ENCODE assay signal across 9 cellular contexts in the genomic region with DNA sequence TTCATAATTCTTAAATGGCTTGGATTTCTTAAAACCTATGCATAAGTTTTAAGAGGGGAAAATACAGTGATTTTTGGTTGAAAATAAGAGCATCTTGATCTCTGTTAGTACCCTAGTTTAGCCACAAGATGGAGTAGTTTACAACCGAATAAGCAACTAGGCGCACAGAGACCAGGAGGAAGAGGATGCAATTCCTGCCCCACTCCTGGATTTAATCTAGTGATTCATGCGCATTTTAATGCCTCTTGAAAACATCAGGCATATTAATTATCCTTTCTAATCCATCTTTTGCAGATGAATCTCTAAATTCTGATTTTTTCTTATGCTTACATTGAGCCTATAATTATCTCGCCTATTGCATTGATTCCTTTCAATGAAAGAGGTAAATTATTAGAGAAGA.
DNase-seq lines count a peak whose midpoint lies in the region; ATAC-seq and TF ChIP-seq lines count a peak whose summit lies in the region.
"Had no signal": no experiment of that assay in that cellular context is flagged by ENCODE, and none has a peak within 500 bp of the region (broad histone marks: within the 10 kb centered on the region; RNA-seq: fewer than 3 reads in every experiment).

No MANE protein-coding gene starts in this region.

- DNase-seq in DMS153 treated with DMSO at 0.1 percent for 48 hours (lab: John Stamatoyannopoulos, UW; ENCODE audit: unreplicated experiment), result peak; percentile 37
- DNase-seq in HFF-Myc (ENCODE audit: extremely low read depth, low read depth), result peak; percentile 49
- DNase-seq in NCI-H446 (lab: John Stamatoyannopoulos, UW), result peak; percentile 5 to 59
- DNase-seq in astrocyte of the spinal cord (ENCODE audit: low read depth, low spot score), result peak; percentile 73
- peak; percentile 70 for DNase-seq in iris pigment epithelial cell (ENCODE audit: low read depth)
- DNase-seq in tibial nerve (ENCODE audit: low spot score in 2 of 2), result no peak

- H3K27me3 ChIP-seq in tibial nerve, result no peaks in the 10 kb centered on the region
- H3K27me3 ChIP-seq: SJCRH30 had no signal

- no peaks in the 10 kb centered on the region for H3K9me3 ChIP-seq in tibial nerve
- H3K9me3 ChIP-seq: SJCRH30 had no signal

- H3K36me3 ChIP-seq in tibial nerve, result no peaks in the 10 kb centered on the region
- H3K36me3 ChIP-seq: SJCRH30 had no signal

- H3K4me3 ChIP-seq in HFF-Myc (replicated peaks; ENCODE audit: low read depth, low read length) (no peak overlapping the region), astrocyte of the spinal cord (ENCODE audit: low read depth, low read length) (no peak overlapping the region), tibial nerve (no peak overlapping the region)
- H3K4me3 ChIP-seq: SJCRH30 had no signal

- no peak for TF ChIP-seq EP300 in tibial nerve (IDR thresholded peaks at IDR 0.05)

- ATAC-seq in HG02840 (IDR thresholded peaks at IDR 0.05; ENCODE audit: low FRiP score, unreplicated experiment) (no peak), HG02642 (IDR thresholded peaks at IDR 0.05; ENCODE audit: poor library complexity, unreplicated experiment) (no peak)

- peak; percentile 63 for TF ChIP-seq CTCF in HFF-Myc (IDR thresholded peaks at IDR 0.05; ENCODE audit: low read depth, low read length, missing control alignments)
- peak; percentile 60 for TF ChIP-seq CTCF in astrocyte of the spinal cord (IDR thresholded peaks at IDR 0.05; ENCODE audit: low read depth, low read length)
- peak; percentile 48 to 70 (median 55) for TF ChIP-seq CTCF in tibial nerve (IDR thresholded peaks at IDR 0.05)

- 23 to 24% methylated on average over 4 of the region's 4 CpGs for WGBS in tibial nerve, 2 donors

- no peak for TF ChIP-seq POLR2A in tibial nerve (IDR thresholded peaks at IDR 0.05)

- H3K27ac ChIP-seq in tibial nerve, result no peak overlapping the region
- H3K27ac ChIP-seq: SJCRH30 had no signal

- H3K4me1 ChIP-seq in tibial nerve, result no peaks in the 10 kb centered on the region
- H3K4me1 ChIP-seq: SJCRH30 had no signal

- in situ Hi-C loops in astrocyte of the spinal cord (cut with HindIII; ENCODE audit: low sequenced_read_pairs), result no loop called here

Comparison
In these comparisons a context has a peak if more than half of its experiments do, and no peak if none do; other contexts are left out.
1. DNase-seq: peak in DMS153 treated with DMSO at 0.1 percent for 48 hours (single experiment), HFF-Myc (single experiment), NCI-H446 (2 of 2), astrocyte of the spinal cord (single experiment) and iris pigment epithelial cell (single experiment); none in tibial nerve (0 of 2).
2. Peak in every context shown above with its lines, with median percentiles within 50 percentile points of each other: CTCF ChIP-seq.